2 cellular contexts compared by ENCODE assay signal in genomic region chr11:67395555-67396257, GRCh38.
TF ChIP-seq lines count a peak whose summit lies in the region.

No MANE protein-coding gene starts in this region.

TF ChIP-seq in GM23338, 12 proteins besides CTCF, POLR2A, EP300 and RAD21:
- TF ChIP-seq STAT1 (IDR thresholded peaks at IDR 0.05; ENCODE audit: unreplicated experiment) (no peak), JUNB (IDR thresholded peaks at IDR 0.05; ENCODE audit: unreplicated experiment) (no peak), EZH2 (IDR thresholded peaks at IDR 0.05; ENCODE audit: low read depth, unreplicated experiment) (no peak), ZNF114 (CRISPR knock-in tag; IDR thresholded peaks at IDR 0.05) (no peak), EZH2phosphoT487 (IDR thresholded peaks at IDR 0.05; ENCODE audit: unreplicated experiment) (no peak), ZNF331 (CRISPR knock-in tag; IDR thresholded peaks at IDR 0.05; ENCODE audit: low read depth) (no peak), CREB1 (CRISPR knock-in tag; IDR thresholded peaks at IDR 0.05; ENCODE audit: low read depth) (no peak), POLR2AphosphoS5 (IDR thresholded peaks at IDR 0.05; ENCODE audit: low read depth) (no peak), NANOG (IDR thresholded peaks at IDR 0.05; ENCODE audit: borderline replicate concordance) (no peak)
- TF ChIP-seq, protein P1, sequence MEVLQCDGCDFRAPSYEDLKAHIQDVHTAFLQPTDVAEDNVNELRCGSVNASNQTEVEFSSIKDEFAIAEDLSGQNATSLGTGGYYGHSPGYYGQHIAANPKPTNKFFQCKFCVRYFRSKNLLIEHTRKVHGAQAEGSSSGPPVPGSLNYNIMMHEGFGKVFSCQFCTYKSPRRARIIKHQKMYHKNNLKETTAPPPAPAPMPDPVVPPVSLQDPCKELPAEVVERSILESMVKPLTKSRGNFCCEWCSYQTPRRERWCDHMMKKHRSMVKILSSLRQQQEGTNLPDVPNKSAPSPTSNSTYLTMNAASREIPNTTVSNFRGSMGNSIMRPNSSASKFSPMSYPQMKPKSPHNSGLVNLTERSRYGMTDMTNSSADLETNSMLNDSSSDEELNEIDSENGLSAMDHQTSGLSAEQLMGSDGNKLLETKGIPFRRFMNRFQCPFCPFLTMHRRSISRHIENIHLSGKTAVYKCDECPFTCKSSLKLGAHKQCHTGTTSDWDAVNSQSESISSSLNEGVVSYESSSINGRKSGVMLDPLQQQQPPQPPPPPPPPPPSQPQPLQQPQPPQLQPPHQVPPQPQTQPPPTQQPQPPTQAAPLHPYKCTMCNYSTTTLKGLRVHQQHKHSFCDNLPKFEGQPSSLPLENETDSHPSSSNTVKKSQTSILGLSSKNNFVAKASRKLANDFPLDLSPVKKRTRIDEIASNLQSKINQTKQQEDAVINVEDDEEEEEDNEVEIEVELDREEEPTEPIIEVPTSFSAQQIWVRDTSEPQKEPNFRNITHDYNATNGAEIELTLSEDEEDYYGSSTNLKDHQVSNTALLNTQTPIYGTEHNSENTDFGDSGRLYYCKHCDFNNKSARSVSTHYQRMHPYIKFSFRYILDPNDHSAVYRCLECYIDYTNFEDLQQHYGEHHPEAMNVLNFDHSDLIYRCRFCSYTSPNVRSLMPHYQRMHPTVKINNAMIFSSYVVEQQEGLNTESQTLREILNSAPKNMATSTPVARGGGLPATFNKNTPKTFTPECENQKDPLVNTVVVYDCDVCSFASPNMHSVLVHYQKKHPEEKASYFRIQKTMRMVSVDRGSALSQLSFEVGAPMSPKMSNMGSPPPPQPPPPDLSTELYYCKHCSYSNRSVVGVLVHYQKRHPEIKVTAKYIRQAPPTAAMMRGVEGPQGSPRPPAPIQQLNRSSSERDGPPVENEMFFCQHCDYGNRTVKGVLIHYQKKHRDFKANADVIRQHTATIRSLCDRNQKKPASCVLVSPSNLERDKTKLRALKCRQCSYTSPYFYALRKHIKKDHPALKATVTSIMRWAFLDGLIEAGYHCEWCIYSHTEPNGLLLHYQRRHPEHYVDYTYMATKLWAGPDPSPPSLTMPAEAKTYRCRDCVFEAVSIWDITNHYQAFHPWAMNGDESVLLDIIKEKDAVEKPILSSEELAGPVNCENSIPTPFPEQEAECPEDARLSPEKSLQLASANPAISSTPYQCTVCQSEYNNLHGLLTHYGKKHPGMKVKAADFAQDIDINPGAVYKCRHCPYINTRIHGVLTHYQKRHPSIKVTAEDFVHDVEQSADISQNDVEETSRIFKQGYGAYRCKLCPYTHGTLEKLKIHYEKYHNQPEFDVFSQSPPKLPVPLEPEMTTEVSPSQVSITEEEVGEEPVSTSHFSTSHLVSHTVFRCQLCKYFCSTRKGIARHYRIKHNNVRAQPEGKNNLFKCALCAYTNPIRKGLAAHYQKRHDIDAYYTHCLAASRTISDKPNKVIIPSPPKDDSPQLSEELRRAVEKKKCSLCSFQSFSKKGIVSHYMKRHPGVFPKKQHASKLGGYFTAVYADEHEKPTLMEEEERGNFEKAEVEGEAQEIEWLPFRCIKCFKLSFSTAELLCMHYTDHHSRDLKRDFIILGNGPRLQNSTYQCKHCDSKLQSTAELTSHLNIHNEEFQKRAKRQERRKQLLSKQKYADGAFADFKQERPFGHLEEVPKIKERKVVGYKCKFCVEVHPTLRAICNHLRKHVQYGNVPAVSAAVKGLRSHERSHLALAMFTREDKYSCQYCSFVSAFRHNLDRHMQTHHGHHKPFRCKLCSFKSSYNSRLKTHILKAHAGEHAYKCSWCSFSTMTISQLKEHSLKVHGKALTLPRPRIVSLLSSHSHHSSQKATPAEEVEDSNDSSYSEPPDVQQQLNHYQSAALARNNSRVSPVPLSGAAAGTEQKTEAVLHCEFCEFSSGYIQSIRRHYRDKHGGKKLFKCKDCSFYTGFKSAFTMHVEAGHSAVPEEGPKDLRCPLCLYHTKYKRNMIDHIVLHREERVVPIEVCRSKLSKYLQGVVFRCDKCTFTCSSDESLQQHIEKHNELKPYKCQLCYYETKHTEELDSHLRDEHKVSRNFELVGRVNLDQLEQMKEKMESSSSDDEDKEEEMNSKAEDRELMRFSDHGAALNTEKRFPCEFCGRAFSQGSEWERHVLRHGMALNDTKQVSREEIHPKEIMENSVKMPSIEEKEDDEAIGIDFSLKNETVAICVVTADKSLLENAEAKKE (CRISPR knock-in tag; IDR thresholded peaks at IDR 0.05), result no peak
- TF ChIP-seq, protein P2, sequence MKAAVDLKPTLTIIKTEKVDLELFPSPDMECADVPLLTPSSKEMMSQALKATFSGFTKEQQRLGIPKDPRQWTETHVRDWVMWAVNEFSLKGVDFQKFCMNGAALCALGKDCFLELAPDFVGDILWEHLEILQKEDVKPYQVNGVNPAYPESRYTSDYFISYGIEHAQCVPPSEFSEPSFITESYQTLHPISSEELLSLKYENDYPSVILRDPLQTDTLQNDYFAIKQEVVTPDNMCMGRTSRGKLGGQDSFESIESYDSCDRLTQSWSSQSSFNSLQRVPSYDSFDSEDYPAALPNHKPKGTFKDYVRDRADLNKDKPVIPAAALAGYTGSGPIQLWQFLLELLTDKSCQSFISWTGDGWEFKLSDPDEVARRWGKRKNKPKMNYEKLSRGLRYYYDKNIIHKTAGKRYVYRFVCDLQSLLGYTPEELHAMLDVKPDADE (IDR thresholded peaks at IDR 0.05), result no peak
- TF ChIP-seq, protein P3, sequence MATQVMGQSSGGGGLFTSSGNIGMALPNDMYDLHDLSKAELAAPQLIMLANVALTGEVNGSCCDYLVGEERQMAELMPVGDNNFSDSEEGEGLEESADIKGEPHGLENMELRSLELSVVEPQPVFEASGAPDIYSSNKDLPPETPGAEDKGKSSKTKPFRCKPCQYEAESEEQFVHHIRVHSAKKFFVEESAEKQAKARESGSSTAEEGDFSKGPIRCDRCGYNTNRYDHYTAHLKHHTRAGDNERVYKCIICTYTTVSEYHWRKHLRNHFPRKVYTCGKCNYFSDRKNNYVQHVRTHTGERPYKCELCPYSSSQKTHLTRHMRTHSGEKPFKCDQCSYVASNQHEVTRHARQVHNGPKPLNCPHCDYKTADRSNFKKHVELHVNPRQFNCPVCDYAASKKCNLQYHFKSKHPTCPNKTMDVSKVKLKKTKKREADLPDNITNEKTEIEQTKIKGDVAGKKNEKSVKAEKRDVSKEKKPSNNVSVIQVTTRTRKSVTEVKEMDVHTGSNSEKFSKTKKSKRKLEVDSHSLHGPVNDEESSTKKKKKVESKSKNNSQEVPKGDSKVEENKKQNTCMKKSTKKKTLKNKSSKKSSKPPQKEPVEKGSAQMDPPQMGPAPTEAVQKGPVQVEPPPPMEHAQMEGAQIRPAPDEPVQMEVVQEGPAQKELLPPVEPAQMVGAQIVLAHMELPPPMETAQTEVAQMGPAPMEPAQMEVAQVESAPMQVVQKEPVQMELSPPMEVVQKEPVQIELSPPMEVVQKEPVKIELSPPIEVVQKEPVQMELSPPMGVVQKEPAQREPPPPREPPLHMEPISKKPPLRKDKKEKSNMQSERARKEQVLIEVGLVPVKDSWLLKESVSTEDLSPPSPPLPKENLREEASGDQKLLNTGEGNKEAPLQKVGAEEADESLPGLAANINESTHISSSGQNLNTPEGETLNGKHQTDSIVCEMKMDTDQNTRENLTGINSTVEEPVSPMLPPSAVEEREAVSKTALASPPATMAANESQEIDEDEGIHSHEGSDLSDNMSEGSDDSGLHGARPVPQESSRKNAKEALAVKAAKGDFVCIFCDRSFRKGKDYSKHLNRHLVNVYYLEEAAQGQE (IDR thresholded peaks at IDR 0.05; ENCODE audit: unreplicated experiment), result no peak

TF ChIP-seq in H1, 55 proteins besides CTCF, POLR2A, EP300 and RAD21 (continues in another document):
- no peak for TF ChIP-seq SIN3A (conservative IDR thresholded peaks at IDR 0.05 in 1 of 2, IDR thresholded peaks at IDR 0.05 in 1 of 2; ENCODE audit: low read depth in 1 of 2, low read length in 2 of 2)
- TF ChIP-seq CHD7 (IDR thresholded peaks at IDR 0.05; ENCODE audit: insufficient replicate concordance, low read length), result no peak
- TF ChIP-seq, protein P4, sequence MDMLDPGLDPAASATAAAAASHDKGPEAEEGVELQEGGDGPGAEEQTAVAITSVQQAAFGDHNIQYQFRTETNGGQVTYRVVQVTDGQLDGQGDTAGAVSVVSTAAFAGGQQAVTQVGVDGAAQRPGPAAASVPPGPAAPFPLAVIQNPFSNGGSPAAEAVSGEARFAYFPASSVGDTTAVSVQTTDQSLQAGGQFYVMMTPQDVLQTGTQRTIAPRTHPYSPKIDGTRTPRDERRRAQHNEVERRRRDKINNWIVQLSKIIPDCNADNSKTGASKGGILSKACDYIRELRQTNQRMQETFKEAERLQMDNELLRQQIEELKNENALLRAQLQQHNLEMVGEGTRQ (IDR thresholded peaks at IDR 0.05; ENCODE audit: low read length), result no peak
- no peak for TF ChIP-seq SUZ12 (IDR thresholded peaks at IDR 0.05; ENCODE audit: low read length)
- no peak for TF ChIP-seq KDM4A (IDR thresholded peaks at IDR 0.05; ENCODE audit: low read depth, low read length, severe bottlenecking)
- TF ChIP-seq CTBP2 (IDR thresholded peaks at IDR 0.05; ENCODE audit: borderline replicate concordance, insufficient read depth, insufficient read length, low read length), result no peak
- no peak for TF ChIP-seq EZH2 (IDR thresholded peaks at IDR 0.05; ENCODE audit: low read depth, low read length, severe bottlenecking)
- no peak for TF ChIP-seq RBBP5 (IDR thresholded peaks at IDR 0.05; ENCODE audit: borderline replicate concordance, low read depth, low read length)
- TF ChIP-seq RXRA (IDR thresholded peaks at IDR 0.05; ENCODE audit: insufficient read depth, low read depth, low read length), result no peak
- TF ChIP-seq, protein P5, sequence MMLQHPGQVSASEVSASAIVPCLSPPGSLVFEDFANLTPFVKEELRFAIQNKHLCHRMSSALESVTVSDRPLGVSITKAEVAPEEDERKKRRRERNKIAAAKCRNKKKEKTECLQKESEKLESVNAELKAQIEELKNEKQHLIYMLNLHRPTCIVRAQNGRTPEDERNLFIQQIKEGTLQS (IDR thresholded peaks at IDR 0.05; ENCODE audit: insufficient read depth, low read depth, low read length), result no peak
- TF ChIP-seq BCL11A (IDR thresholded peaks at IDR 0.05; ENCODE audit: low read depth in 2 of 2, low read length in 2 of 2), result no peak
- TF ChIP-seq KDM5A (IDR thresholded peaks at IDR 0.05; ENCODE audit: low read length), result no peak
- no peak for TF ChIP-seq SIRT6 (IDR thresholded peaks at IDR 0.05; ENCODE audit: low read length)
- no peak for TF ChIP-seq YY1 (IDR thresholded peaks at IDR 0.05; ENCODE audit: low read depth, low read length)
- TF ChIP-seq, protein P6, sequence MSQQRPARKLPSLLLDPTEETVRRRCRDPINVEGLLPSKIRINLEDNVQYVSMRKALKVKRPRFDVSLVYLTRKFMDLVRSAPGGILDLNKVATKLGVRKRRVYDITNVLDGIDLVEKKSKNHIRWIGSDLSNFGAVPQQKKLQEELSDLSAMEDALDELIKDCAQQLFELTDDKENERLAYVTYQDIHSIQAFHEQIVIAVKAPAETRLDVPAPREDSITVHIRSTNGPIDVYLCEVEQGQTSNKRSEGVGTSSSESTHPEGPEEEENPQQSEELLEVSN (IDR thresholded peaks at IDR 0.05), result no peak
- TF ChIP-seq ASH2L (IDR thresholded peaks at IDR 0.05; ENCODE audit: low read length), result no peak
- no peak for TF ChIP-seq POU5F1 (IDR thresholded peaks at IDR 0.05; ENCODE audit: low read depth, low read length)
